In the genomic region with DNA sequence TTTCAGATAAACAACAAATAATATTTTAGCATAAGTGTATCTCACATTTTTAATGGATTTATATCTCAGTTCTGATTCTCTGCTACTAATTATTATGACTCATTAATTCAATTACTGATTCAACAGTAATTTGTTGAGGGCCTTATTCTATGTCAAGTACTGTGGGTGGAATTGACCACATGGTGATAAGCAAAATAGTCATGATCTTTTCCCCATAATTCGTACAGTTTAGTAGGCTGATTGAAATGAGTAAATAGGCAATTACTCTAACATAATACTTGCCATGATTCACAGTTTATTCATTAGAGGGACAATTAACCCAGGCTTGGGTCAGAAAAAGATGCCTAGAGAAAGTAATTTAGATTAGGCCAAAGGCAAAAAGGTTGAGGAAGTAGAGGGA, we compare ENCODE assay signal across 1 cellular context.
TF ChIP-seq lines count a peak whose summit lies in the region.

No MANE protein-coding gene starts in this region.

TF ChIP-seq in H1, 55 proteins besides CTCF, POLR2A, EP300 and RAD21 (continued from another document):
- no peak for TF ChIP-seq NRF1 (IDR thresholded peaks at IDR 0.05; ENCODE audit: low read depth, low read length)
- no peak for TF ChIP-seq MAFK (IDR thresholded peaks at IDR 0.05; ENCODE audit: low read depth, low read length)
- TF ChIP-seq FOSL1 (IDR thresholded peaks at IDR 0.05; ENCODE audit: insufficient read depth, low read depth, low read length), result no peak
- no peak for TF ChIP-seq CTBP2 (IDR thresholded peaks at IDR 0.05; ENCODE audit: borderline replicate concordance, insufficient read depth, insufficient read length, low read length)
- TF ChIP-seq RFX5 (IDR thresholded peaks at IDR 0.05; ENCODE audit: borderline replicate concordance, low read depth, low read length), result no peak
- TF ChIP-seq BACH1 (IDR thresholded peaks at IDR 0.05; ENCODE audit: low read length), result no peak
- TF ChIP-seq EGR1 (IDR thresholded peaks at IDR 0.05; ENCODE audit: borderline replicate concordance, low read depth, low read length), result no peak
